Comparison of ENCODE assay signal across 7 cellular contexts in the genomic region with DNA sequence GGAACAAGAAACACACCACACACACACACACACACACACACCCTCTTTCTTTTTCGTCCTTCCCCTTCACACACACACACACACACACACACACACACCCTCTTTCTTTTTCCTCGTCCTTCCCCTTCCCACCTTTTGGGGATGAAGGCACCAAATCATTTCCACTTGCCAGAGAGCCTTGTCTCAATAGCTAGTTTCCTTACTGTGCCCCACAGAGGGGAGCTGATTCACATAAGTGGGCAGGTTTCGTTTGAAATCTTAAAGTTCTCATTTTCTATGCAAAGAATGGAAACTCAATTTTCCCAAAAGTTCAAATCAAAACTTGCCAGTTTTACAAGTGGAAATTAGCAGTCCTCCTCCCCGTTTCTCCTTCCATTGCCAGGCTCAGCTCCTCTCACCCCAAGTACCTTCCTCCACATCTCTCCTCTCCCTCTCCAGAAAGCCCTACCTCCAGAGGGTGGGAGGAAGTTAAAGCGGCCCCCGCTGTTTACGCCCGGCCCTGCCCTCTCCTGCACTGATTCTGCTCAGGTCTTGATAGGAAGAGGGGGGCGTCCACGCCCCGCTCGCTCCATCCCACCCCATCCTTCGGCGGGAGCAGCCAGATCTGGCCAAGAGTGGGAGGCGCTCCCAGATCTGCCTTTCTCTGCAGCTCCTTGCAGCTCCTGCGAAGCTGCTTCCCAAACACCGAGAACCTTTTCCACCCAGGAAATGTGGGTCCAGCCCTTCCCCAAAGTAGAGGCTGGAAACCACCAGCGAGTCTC. TPM values are rescaled to one million over a fixed set of nuclear protein-coding genes. Genes with fewer than 3 reads are reported as not detected.
DNase-seq lines count a peak whose midpoint lies in the region; ATAC-seq and TF ChIP-seq lines count a peak whose summit lies in the region.

No MANE protein-coding gene starts in this region.

- H3K27me3 Mint-ChIP-seq in stimulated activated naive CD8-positive, alpha-beta T cell treated with anti-CD3 and anti-CD28 coated beads, Interleukin-15, amount 100 ng/mL, for 72 hours, result peaks cover 59% of the 10 kb centered on the region

- H3K4me3 Mint-ChIP-seq in stimulated activated naive CD8-positive, alpha-beta T cell treated with anti-CD3 and anti-CD28 coated beads, Interleukin-15, amount 100 ng/mL, for 72 hours, result peak overlapping the region; percentile 15 to 34

- no peak for TF ChIP-seq POLR2A in breast epithelium (IDR thresholded peaks at IDR 0.05)

- H3K27ac ChIP-seq in breast epithelium, result peak overlapping the region; percentile 64 to 71

- H3K4me1 Mint-ChIP-seq in stimulated activated naive CD8-positive, alpha-beta T cell treated with anti-CD3 and anti-CD28 coated beads, Interleukin-15, amount 100 ng/mL, for 72 hours, result peaks cover 25% of the 10 kb centered on the region

- DNase-seq in KBM-7 (peak; percentile 56), breast epithelium (ENCODE audit: low spot score in 2 of 2) (no peak), kidney epithelial cell (ENCODE audit: low read depth) (no peak), COLO668 (lab: John Stamatoyannopoulos, UW; ENCODE audit: unreplicated experiment) (no peak)
- DNase-seq in stimulated activated naive CD8-positive, alpha-beta T cell treated with anti-CD3 and anti-CD28 coated beads, Interleukin-15, amount 100 ng/mL, for 72 hours, result no peak
- DNase-seq in effector CD8-positive, alpha-beta T cell (lab: John Stamatoyannopoulos, UW), result no peak
- DNase-seq in activated CD4-positive, CD25-positive, alpha-beta regulatory T cell (lab: John Stamatoyannopoulos, UW), result no peak

- in situ Hi-C loops in KBM-7 (cut with MboI; ENCODE audit: low pct_unique_long_range_greater_than_20kb, low sequenced_read_pairs), result no loop called here

- no peaks in the 10 kb centered on the region for H3K4me1 ChIP-seq in breast epithelium

- TF ChIP-seq CTCF in breast epithelium (IDR thresholded peaks at IDR 0.05), result no peak
- no peak for TF ChIP-seq CTCF in kidney epithelial cell (IDR thresholded peaks at IDR 0.05; ENCODE audit: insufficient read depth, low read length, poor library complexity, severe bottlenecking)

- no peak overlapping the region for H3K27ac Mint-ChIP-seq in stimulated activated naive CD8-positive, alpha-beta T cell treated with anti-CD3 and anti-CD28 coated beads, Interleukin-15, amount 100 ng/mL, for 72 hours

- H3K4me3 ChIP-seq in breast epithelium, result peak overlapping the region; percentile 75 to 84 (median 76)
- peak overlapping the region; percentile 90 for H3K4me3 ChIP-seq in kidney epithelial cell (ENCODE audit: low read depth, low read length)

- H3K9me3 Mint-ChIP-seq in stimulated activated naive CD8-positive, alpha-beta T cell treated with anti-CD3 and anti-CD28 coated beads, Interleukin-15, amount 100 ng/mL, for 72 hours, result no peaks in the 10 kb centered on the region

- H3K27me3 ChIP-seq in breast epithelium, result peaks cover 0 to 7% of the 10 kb centered on the region in 2 donors
- no peaks in the 10 kb centered on the region for H3K27me3 ChIP-seq in kidney epithelial cell (ENCODE audit: control insufficient read depth, insufficient read depth, low read length)

- H3K9me3 ChIP-seq in breast epithelium, result no peaks in the 10 kb centered on the region

- ATAC-seq in stimulated activated naive CD8-positive, alpha-beta T cell treated with anti-CD3 and anti-CD28 coated beads, Interleukin-15, amount 100 ng/mL, for 72 hours, result peak; percentile 46

- no peaks in the 10 kb centered on the region for H3K36me3 ChIP-seq in breast epithelium
- no peaks in the 10 kb centered on the region for H3K36me3 ChIP-seq in kidney epithelial cell (ENCODE audit: control insufficient read depth, insufficient read depth, low read length)

- intact Hi-C loops in breast epithelium (cut with DNase I; ENCODE audit: low total_unique reads), result no loop called here

RNA-seq across cellular contexts. Expression of a gene that starts 1.3 kb away (rescaled TPM):
- total RNA-seq in breast epithelium, result 10 to 100 TPM in 2 of 3 donors, 1 to 10 TPM in 1; 8.8 to 37.0 (median 13.8) TPM
- 4.2 and 5.3 TPM in 2 replicates for total RNA-seq in kidney epithelial cell
